In genomic region chr5:181189363-181189961, GRCh38 we compare ENCODE assay signal across 6 cellular contexts. TPM values are rescaled to one million over a fixed set of nuclear protein-coding genes. Genes with fewer than 3 reads are reported as not detected.
DNase-seq lines count a peak whose midpoint lies in the region; ATAC-seq and TF ChIP-seq lines count a peak whose summit lies in the region.

No MANE protein-coding gene starts in this region.

- CTCF ChIA-PET in HEK293 (lab: Yijun Ruan, JAX) = interaction anchor here (0.6 to 4.1 kb wide), 6 partner anchors 14 to 62 kb away, joined by 3 to 27 read pairs (median 4); partner anchors contain the start of gene TRIM7

- H3K4me1 Mint-ChIP-seq in activated naive CD8-positive, alpha-beta T cell treated with anti-CD3 and anti-CD28 coated beads for 36 hours = peaks cover 49% of the 10 kb centered on the region
- H3K4me1 Mint-ChIP-seq in mesothelial cell of epicardium = peaks cover 20% of the 10 kb centered on the region

- peaks cover 27% of the 10 kb centered on the region for H3K27me3 Mint-ChIP-seq in activated naive CD8-positive, alpha-beta T cell treated with anti-CD3 and anti-CD28 coated beads for 36 hours
- peaks cover 3% of the 10 kb centered on the region for H3K27me3 Mint-ChIP-seq in mesothelial cell of epicardium (ENCODE audit: low read depth)

- H3K9me3 Mint-ChIP-seq in activated naive CD8-positive, alpha-beta T cell treated with anti-CD3 and anti-CD28 coated beads for 36 hours = peaks cover 7% of the 10 kb centered on the region
- H3K9me3 Mint-ChIP-seq in mesothelial cell of epicardium = no peaks in the 10 kb centered on the region

- peak overlapping the region; percentile 88 for H3K4me3 Mint-ChIP-seq in activated naive CD8-positive, alpha-beta T cell treated with anti-CD3 and anti-CD28 coated beads for 36 hours
- peak overlapping the region; percentile 99 for H3K4me3 Mint-ChIP-seq in mesothelial cell of epicardium

- H3K27ac ChIP-seq in HEK293 (ENCODE audit: extremely low read depth, low read depth, low read length) = no peak overlapping the region; the same call in 1 of the 2 replicates

- H3K36me3 ChIP-seq in HEK293 (ENCODE audit: control insufficient read depth in 2 of 2, insufficient read depth in 1 of 2, low read length in 2 of 2) = no peaks in the 10 kb centered on the region

- peak overlapping the region; percentile 98 for H3K27ac Mint-ChIP-seq in activated naive CD8-positive, alpha-beta T cell treated with anti-CD3 and anti-CD28 coated beads for 36 hours
- H3K27ac Mint-ChIP-seq in mesothelial cell of epicardium = peak overlapping the region; percentile 92

- POLR2A ChIA-PET in HEK293 (lab: Yijun Ruan, JAX) = interaction anchor here (0.9 to 6.8 kb wide), 7 partner anchors 16 to 71 kb away, joined by 4 to 86 read pairs (median 5); partner anchors contain the start of genes RACK1, TRIM41, TRIM52 and TRIM7

- no peaks in the 10 kb centered on the region for H3K4me1 ChIP-seq in HEK293 (ENCODE audit: control insufficient read depth, insufficient read depth, low read length)

- peak; percentile 72 for DNase-seq in activated naive CD8-positive, alpha-beta T cell treated with anti-CD3 and anti-CD28 coated beads for 36 hours
- DNase-seq in mesothelial cell of epicardium (ENCODE audit: low spot score in 2 of 2, unreplicated experiment in 2 of 2) (peak in 1 of 2 experiments; percentile 53), HUDEP-2 (lab: John Stamatoyannopoulos, UW; ENCODE audit: unreplicated experiment in 76 of 76) (no peak)

- no peaks in the 10 kb centered on the region for H3K9me3 ChIP-seq in HEK293 (ENCODE audit: control insufficient read depth, insufficient read depth, low read depth, low read length)

- H3K36me3 Mint-ChIP-seq in activated naive CD8-positive, alpha-beta T cell treated with anti-CD3 and anti-CD28 coated beads for 36 hours = peaks cover 13% of the 10 kb centered on the region
- no peaks in the 10 kb centered on the region for H3K36me3 Mint-ChIP-seq in mesothelial cell of epicardium

- ATAC-seq in GM21423 (IDR thresholded peaks at IDR 0.05; ENCODE audit: unreplicated experiment) (no peak), HG02763 (IDR thresholded peaks at IDR 0.05; ENCODE audit: unreplicated experiment) (no peak)

- H3K4me3 ChIP-seq in HEK293 (ENCODE audit: low read depth, low read length) = peak overlapping the region; percentile 53

- TF ChIP-seq CTCF in HEK293 (tag by site-specific recombination; IDR thresholded peaks at IDR 0.05) = no peak
- TF ChIP-seq CTCF in mesothelial cell of epicardium (IDR thresholded peaks at IDR 0.05; ENCODE audit: unreplicated experiment) = no peak

TF ChIP-seq in HEK293, 187 proteins besides CTCF, POLR2A, EP300 and RAD21:
- peak; percentile 84 for TF ChIP-seq ZBTB17 (tag by site-specific recombination; IDR thresholded peaks at IDR 0.05)
- TF ChIP-seq, protein P1, sequence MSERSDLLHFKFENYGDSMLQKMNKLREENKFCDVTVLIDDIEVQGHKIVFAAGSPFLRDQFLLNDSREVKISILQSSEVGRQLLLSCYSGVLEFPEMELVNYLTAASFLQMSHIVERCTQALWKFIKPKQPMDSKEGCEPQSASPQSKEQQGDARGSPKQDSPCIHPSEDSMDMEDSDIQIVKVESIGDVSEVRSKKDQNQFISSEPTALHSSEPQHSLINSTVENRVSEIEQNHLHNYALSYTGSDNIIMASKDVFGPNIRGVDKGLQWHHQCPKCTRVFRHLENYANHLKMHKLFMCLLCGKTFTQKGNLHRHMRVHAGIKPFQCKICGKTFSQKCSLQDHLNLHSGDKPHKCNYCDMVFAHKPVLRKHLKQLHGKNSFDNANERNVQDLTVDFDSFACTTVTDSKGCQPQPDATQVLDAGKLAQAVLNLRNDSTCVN (tag by site-specific recombination; optimal IDR thresholded peaks at IDR 0.05) = peak; percentile 87
- peak; percentile 65 for TF ChIP-seq ZNF335 (tag by site-specific recombination; conservative IDR thresholded peaks at IDR 0.05)
- TF ChIP-seq SETDB1 (IDR thresholded peaks at IDR 0.05; ENCODE audit: insufficient read length, low read length) = no peak
- 0 out of 2 replicates have a peak, but pooled peaks have one; percentile 20 for TF ChIP-seq ZSCAN30 (tag by site-specific recombination; IDR thresholded peaks at IDR 0.05)
- peak; percentile 27; the same call in 1 of the 2 replicates for TF ChIP-seq ZIC2 (tag by site-specific recombination; IDR thresholded peaks at IDR 0.05)
- peak; percentile 33; the same call in 1 of the 2 replicates for TF ChIP-seq ZBTB20 (tag by site-specific recombination; IDR thresholded peaks at IDR 0.05)
- TF ChIP-seq ZNF658 (tag by site-specific recombination; IDR thresholded peaks at IDR 0.05) = no peak
- TF ChIP-seq ZXDB (tag by site-specific recombination; IDR thresholded peaks at IDR 0.05) = no peak; the same call in 1 of the 2 replicates
- no peak for TF ChIP-seq HIC1 (tag by site-specific recombination; IDR thresholded peaks at IDR 0.05)
- TF ChIP-seq, protein P2, sequence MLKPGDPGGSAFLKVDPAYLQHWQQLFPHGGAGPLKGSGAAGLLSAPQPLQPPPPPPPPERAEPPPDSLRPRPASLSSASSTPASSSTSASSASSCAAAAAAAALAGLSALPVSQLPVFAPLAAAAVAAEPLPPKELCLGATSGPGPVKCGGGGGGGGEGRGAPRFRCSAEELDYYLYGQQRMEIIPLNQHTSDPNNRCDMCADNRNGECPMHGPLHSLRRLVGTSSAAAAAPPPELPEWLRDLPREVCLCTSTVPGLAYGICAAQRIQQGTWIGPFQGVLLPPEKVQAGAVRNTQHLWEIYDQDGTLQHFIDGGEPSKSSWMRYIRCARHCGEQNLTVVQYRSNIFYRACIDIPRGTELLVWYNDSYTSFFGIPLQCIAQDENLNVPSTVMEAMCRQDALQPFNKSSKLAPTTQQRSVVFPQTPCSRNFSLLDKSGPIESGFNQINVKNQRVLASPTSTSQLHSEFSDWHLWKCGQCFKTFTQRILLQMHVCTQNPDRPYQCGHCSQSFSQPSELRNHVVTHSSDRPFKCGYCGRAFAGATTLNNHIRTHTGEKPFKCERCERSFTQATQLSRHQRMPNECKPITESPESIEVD (tag by site-specific recombination; IDR thresholded peaks at IDR 0.05) = peak; percentile 49
- no peak for TF ChIP-seq INSM2 (tag by site-specific recombination; IDR thresholded peaks at IDR 0.05)
- TF ChIP-seq ZNF677 (tag by site-specific recombination; IDR thresholded peaks at IDR 0.05) = no peak
- peak; percentile 72; the same call in 1 of the 2 replicates for TF ChIP-seq ZNF394 (tag by site-specific recombination; IDR thresholded peaks at IDR 0.05; ENCODE audit: borderline replicate concordance)
- no peak for TF ChIP-seq ZNF24 (tag by site-specific recombination; IDR thresholded peaks at IDR 0.05)
- no peak for TF ChIP-seq ZNF48 (tag by site-specific recombination; IDR thresholded peaks at IDR 0.05)
- TF ChIP-seq KLF10 (tag by site-specific recombination; IDR thresholded peaks at IDR 0.05) = 0 out of 2 replicates have a peak, but pooled peaks have one; percentile 16
- TF ChIP-seq BCL11B (tag by site-specific recombination; IDR thresholded peaks at IDR 0.05; ENCODE audit: low read depth) = peak; percentile 10; the same call in 1 of the 2 replicates

RNA-seq across cellular contexts. Expression of gene TRIM7, which starts 15.5 kb away (rescaled TPM):
- total RNA-seq in activated naive CD8-positive, alpha-beta T cell treated with anti-CD3 and anti-CD28 coated beads for 36 hours = under 1 TPM; 0.62 to 0.68 TPM
- 0.57 to 0.72 TPM (median 0.62 TPM) in 3 replicates for total RNA-seq in mesothelial cell of epicardium

RNA-seq across cellular contexts. Expression of gene TRIM41, which starts 33.6 kb away (rescaled TPM):
- total RNA-seq in activated naive CD8-positive, alpha-beta T cell treated with anti-CD3 and anti-CD28 coated beads for 36 hours = 10 to 100 TPM; 34.2 to 37.6 TPM
- total RNA-seq in mesothelial cell of epicardium = 27.9 to 28.1 TPM (median 27.9 TPM) in 3 replicates

RNA-seq across cellular contexts. Expression of gene OR2V2, which starts 42.1 kb away (rescaled TPM):
- total RNA-seq in activated naive CD8-positive, alpha-beta T cell treated with anti-CD3 and anti-CD28 coated beads for 36 hours = not detected
- total RNA-seq in mesothelial cell of epicardium = not detected in 3 replicates

RNA-seq across cellular contexts. Expression of gene RACK1, which starts 54.2 kb away (rescaled TPM):
- total RNA-seq in activated naive CD8-positive, alpha-beta T cell treated with anti-CD3 and anti-CD28 coated beads for 36 hours = 1,000 to 10,000 TPM; 2,517 to 2,594 TPM
- total RNA-seq in mesothelial cell of epicardium = 2,008 to 2,083 TPM (median 2,030 TPM) in 3 replicates

RNA-seq across cellular contexts. Expression of gene OR2V1, which starts 58.5 kb away (rescaled TPM):
- total RNA-seq in activated naive CD8-positive, alpha-beta T cell treated with anti-CD3 and anti-CD28 coated beads for 36 hours = not detected
- total RNA-seq in mesothelial cell of epicardium = not detected in 3 replicates
